In the genomic region with DNA sequence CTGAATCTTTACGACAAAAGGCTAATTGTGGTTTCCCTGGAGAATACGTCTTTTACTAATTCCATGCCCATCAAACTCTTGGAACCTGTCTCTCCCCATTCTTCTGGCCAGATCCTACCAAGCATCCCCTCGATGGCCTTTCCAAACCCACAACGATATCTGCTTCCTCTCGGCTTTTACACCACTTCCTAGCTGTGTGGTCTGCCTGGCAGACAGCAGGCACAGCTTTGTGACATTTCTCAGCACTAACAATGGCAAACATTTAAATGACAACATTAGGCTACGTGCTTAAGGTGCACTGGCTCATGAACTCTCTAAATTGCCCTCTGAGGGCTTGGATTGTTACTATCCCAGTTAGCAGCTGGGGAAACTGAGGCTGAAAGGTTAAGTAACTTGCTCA, we compare ENCODE assay signal across 19 cellular contexts.
DNase-seq lines count a peak whose midpoint lies in the region; ATAC-seq and TF ChIP-seq lines count a peak whose summit lies in the region.
"Had no signal": no experiment of that assay in that cellular context is flagged by ENCODE, and none has a peak within 500 bp of the region (broad histone marks: within the 10 kb centered on the region; RNA-seq: fewer than 3 reads in every experiment).

No MANE protein-coding gene starts in this region.

- CTCF ChIA-PET in activated CD8-positive, alpha-beta T cell treated with anti-CD3 and anti-CD28 coated beads, Interleukin-2, amount 10 ng/mL, durations not matched to agents 7 days and 5 days (lab: Charles Lee), result interaction anchor here (2.3 to 2.8 kb wide), 2 partner anchors 34 to 50 kb away, joined by 6 to 13 read pairs; no protein-coding TSS in a partner anchor

- peaks cover 7% of the 10 kb centered on the region for H3K4me1 Mint-ChIP-seq in T-helper 2 cell treated with Interferon-gamma antibody and Interleukin-4, amounts not matched to agents 5 μg/mL and 100 μg/mL, for 36 hours (ENCODE audit: low read depth)
- H3K4me1 Mint-ChIP-seq in activated CD8-positive, alpha-beta T cell treated with anti-CD3 and anti-CD28 coated beads, Interleukin-2, amount 10 ng/mL, durations not matched to agents 7 days and 5 days (ENCODE audit: low read depth), result peaks cover 19% of the 10 kb centered on the region
- no peaks in the 10 kb centered on the region for H3K4me1 Mint-ChIP-seq in progenitor cell of endocrine pancreas (ENCODE audit: low read depth)
- H3K4me1 Mint-ChIP-seq in activated T-cell treated with anti-CD3 and anti-CD28 coated beads, Interleukin-2, amount 50 U/mL, for 4 hours (ENCODE audit: low read depth), result no peaks in the 10 kb centered on the region
- H3K4me1 Mint-ChIP-seq: B cell; CD4-positive, alpha-beta memory T cell; H9 had no signal

- POLR2A ChIA-PET in activated CD8-positive, alpha-beta T cell treated with anti-CD3 and anti-CD28 coated beads, Interleukin-2, amount 10 ng/mL, durations not matched to agents 7 days and 5 days (lab: Charles Lee), result no interaction called here

- H3K4me3 ChIP-seq in BLaER1, result no peak overlapping the region
- no peak overlapping the region for H3K4me3 ChIP-seq in BLaER1 treated with 17β-estradiol and CSF1 and Interleukin-3, amounts not matched to agents 10 nM and 100 nM
- H3K4me3 ChIP-seq: GM23338 had no signal

- no peaks in the 10 kb centered on the region for H3K27me3 ChIP-seq in BLaER1
- H3K27me3 ChIP-seq in BLaER1 treated with 17β-estradiol and CSF1 and Interleukin-3, amounts not matched to agents 10 nM and 100 nM, result no peaks in the 10 kb centered on the region

- peak overlapping the region; percentile 1 for H3K4me3 Mint-ChIP-seq in T-helper 2 cell treated with Interferon-gamma antibody and Interleukin-4, amounts not matched to agents 5 μg/mL and 100 μg/mL, for 36 hours
- H3K4me3 Mint-ChIP-seq in activated CD8-positive, alpha-beta T cell treated with anti-CD3 and anti-CD28 coated beads, Interleukin-2, amount 10 ng/mL, durations not matched to agents 7 days and 5 days, result no peak overlapping the region
- no peak overlapping the region for H3K4me3 Mint-ChIP-seq in progenitor cell of endocrine pancreas (ENCODE audit: low read depth)
- H3K4me3 Mint-ChIP-seq in activated T-cell treated with anti-CD3 and anti-CD28 coated beads, Interleukin-2, amount 50 U/mL, for 4 hours, result no peak overlapping the region
- H3K4me3 Mint-ChIP-seq: B cell; CD4-positive, alpha-beta memory T cell; GM23338; H9 had no signal

- peak; percentile 47 for ATAC-seq in activated CD8-positive, alpha-beta T cell treated with anti-CD3 and anti-CD28 coated beads, Interleukin-2, amount 10 ng/mL, durations not matched to agents 7 days and 5 days
- ATAC-seq in GM21825 (IDR thresholded peaks at IDR 0.05; ENCODE audit: unreplicated experiment), result no peak
- ATAC-seq in activated T-cell treated with anti-CD3 and anti-CD28 coated beads, Interleukin-2, amount 50 U/mL, for 4 hours, result no peak
- ATAC-seq: GM23338, HCT116 had no signal

- H3K27ac Mint-ChIP-seq in T-helper 2 cell treated with Interferon-gamma antibody and Interleukin-4, amounts not matched to agents 5 μg/mL and 100 μg/mL, for 36 hours, result no peak overlapping the region
- H3K27ac Mint-ChIP-seq in activated CD8-positive, alpha-beta T cell treated with anti-CD3 and anti-CD28 coated beads, Interleukin-2, amount 10 ng/mL, durations not matched to agents 7 days and 5 days, result peak overlapping the region; percentile 3
- no peak overlapping the region for H3K27ac Mint-ChIP-seq in progenitor cell of endocrine pancreas
- H3K27ac Mint-ChIP-seq: B cell; CD4-positive, alpha-beta memory T cell; GM23338; H9 had no signal

- no peak overlapping the region for H3K27ac ChIP-seq in BLaER1
- no peak overlapping the region for H3K27ac ChIP-seq in BLaER1 treated with 17β-estradiol and CSF1 and Interleukin-3, amounts not matched to agents 10 nM and 100 nM

- peaks cover 2% of the 10 kb centered on the region for H3K27me3 Mint-ChIP-seq in T-helper 2 cell treated with Interferon-gamma antibody and Interleukin-4, amounts not matched to agents 5 μg/mL and 100 μg/mL, for 36 hours (ENCODE audit: low read depth)
- peaks cover 4% of the 10 kb centered on the region for H3K27me3 Mint-ChIP-seq in activated CD8-positive, alpha-beta T cell treated with anti-CD3 and anti-CD28 coated beads, Interleukin-2, amount 10 ng/mL, durations not matched to agents 7 days and 5 days (ENCODE audit: low read depth)
- no peaks in the 10 kb centered on the region for H3K27me3 Mint-ChIP-seq in progenitor cell of endocrine pancreas
- H3K27me3 Mint-ChIP-seq in activated T-cell treated with anti-CD3 and anti-CD28 coated beads, Interleukin-2, amount 50 U/mL, for 4 hours (ENCODE audit: low read depth), result peaks cover 1% of the 10 kb centered on the region
- H3K27me3 Mint-ChIP-seq: B cell had no signal

- no peak for TF ChIP-seq CTCF in progenitor cell of endocrine pancreas (IDR thresholded peaks at IDR 0.05; ENCODE audit: unreplicated experiment)

- no peak overlapping the region for H3K9ac ChIP-seq in BLaER1
- no peak overlapping the region for H3K9ac ChIP-seq in BLaER1 treated with 17β-estradiol and CSF1 and Interleukin-3, amounts not matched to agents 10 nM and 100 nM

- peak overlapping the region; percentile 2; the same call in 1 of the 2 replicates for H3K4me2 ChIP-seq in BLaER1
- peak overlapping the region in 10 of 11 experiments; percentile 1 to 46 (median 16); a peak in 8 of 22 replicates for H3K4me2 ChIP-seq in BLaER1 treated with 17β-estradiol and CSF1 and Interleukin-3, amounts not matched to agents 10 nM and 100 nM
- H3K4me2 ChIP-seq: GM23338 had no signal

- H4K20me1 ChIP-seq in BLaER1, result no peaks in the 10 kb centered on the region
- H4K20me1 ChIP-seq in BLaER1 treated with 17β-estradiol and CSF1 and Interleukin-3, amounts not matched to agents 10 nM and 100 nM, result no peaks in the 10 kb centered on the region

- no peaks in the 10 kb centered on the region for H3K36me3 Mint-ChIP-seq in T-helper 2 cell treated with Interferon-gamma antibody and Interleukin-4, amounts not matched to agents 5 μg/mL and 100 μg/mL, for 36 hours (ENCODE audit: low read depth)
- H3K36me3 Mint-ChIP-seq in activated CD8-positive, alpha-beta T cell treated with anti-CD3 and anti-CD28 coated beads, Interleukin-2, amount 10 ng/mL, durations not matched to agents 7 days and 5 days (ENCODE audit: low read depth), result no peaks in the 10 kb centered on the region
- peaks cover 13% of the 10 kb centered on the region for H3K36me3 Mint-ChIP-seq in progenitor cell of endocrine pancreas (ENCODE audit: insufficient read depth)
- H3K36me3 Mint-ChIP-seq in activated T-cell treated with anti-CD3 and anti-CD28 coated beads, Interleukin-2, amount 50 U/mL, for 4 hours (ENCODE audit: insufficient read depth), result no peaks in the 10 kb centered on the region
- H3K36me3 Mint-ChIP-seq: CD4-positive, alpha-beta memory T cell had no signal

- H3K4me1 ChIP-seq in BLaER1, result peaks cover 12% of the 10 kb centered on the region
- H3K4me1 ChIP-seq in BLaER1 treated with 17β-estradiol and CSF1 and Interleukin-3, amounts not matched to agents 10 nM and 100 nM, result peaks cover 6 to 48% (median 14%) of the 10 kb centered on the region in 10 experiments; a peak in 13 of 20 replicates

- peaks cover 31% of the 10 kb centered on the region for H3K36me3 ChIP-seq in BLaER1
- peaks cover 6 to 66% (median 20%) of the 10 kb centered on the region in 11 experiments; a peak in 16 of 22 replicates for H3K36me3 ChIP-seq in BLaER1 treated with 17β-estradiol and CSF1 and Interleukin-3, amounts not matched to agents 10 nM and 100 nM

- DNase-seq in T-helper 2 cell treated with Interferon-gamma antibody and Interleukin-4, amounts not matched to agents 5 μg/mL and 100 μg/mL, for 36 hours (ENCODE audit: low spot score), result no peak
- peak; percentile 44 for DNase-seq in activated CD8-positive, alpha-beta T cell treated with anti-CD3 and anti-CD28 coated beads, Interleukin-2, amount 10 ng/mL, durations not matched to agents 7 days and 5 days
- no peak for DNase-seq in activated naive CD4-positive, alpha-beta T cell treated with Interleukin-2 at 50 U/mL for 16 hours
- DNase-seq in progenitor cell of endocrine pancreas (ENCODE audit: low spot score, unreplicated experiment), result no peak
- no peak for DNase-seq in activated T-cell treated with anti-CD3 and anti-CD28 coated beads, Interleukin-2, amount 50 U/mL, for 4 hours
- DNase-seq: C1 segment of cervical spinal cord; Calu3; CD4-positive, alpha-beta memory T cell; COR-L47; DMS53; DMS79 treated with DMSO at 0.1 percent for 48 hours; GF-D8; H9 had no signal

- no peaks in the 10 kb centered on the region for H3K9me3 ChIP-seq in BLaER1
- H3K9me3 ChIP-seq in BLaER1 treated with 17β-estradiol and CSF1 and Interleukin-3, amounts not matched to agents 10 nM and 100 nM (replicated peaks in 1 of 11), result 0 out of 22 replicates have a peak, but pooled peaks cover 0 to 7% (median 0%) of the 10 kb centered on the region in 11 experiments

- no peaks in the 10 kb centered on the region for H3K9me3 Mint-ChIP-seq in T-helper 2 cell treated with Interferon-gamma antibody and Interleukin-4, amounts not matched to agents 5 μg/mL and 100 μg/mL, for 36 hours
- H3K9me3 Mint-ChIP-seq in activated CD8-positive, alpha-beta T cell treated with anti-CD3 and anti-CD28 coated beads, Interleukin-2, amount 10 ng/mL, durations not matched to agents 7 days and 5 days (ENCODE audit: insufficient read depth), result no peaks in the 10 kb centered on the region
- H3K9me3 Mint-ChIP-seq in progenitor cell of endocrine pancreas (ENCODE audit: low read depth), result no peaks in the 10 kb centered on the region
- H3K9me3 Mint-ChIP-seq in activated T-cell treated with anti-CD3 and anti-CD28 coated beads, Interleukin-2, amount 50 U/mL, for 4 hours, result no peaks in the 10 kb centered on the region
- H3K9me3 Mint-ChIP-seq: CD4-positive, alpha-beta memory T cell; GM23338; H9 had no signal
